13 cellular contexts compared by ENCODE assay signal in genomic region chr2:137967042-137967441, GRCh38. TPM values are rescaled to one million over a fixed set of nuclear protein-coding genes. Genes with fewer than 3 reads are reported as not detected.
"Had no signal": no experiment of that assay in that cellular context is flagged by ENCODE, and none has a peak within 500 bp of the region (broad histone marks: within the 10 kb centered on the region; RNA-seq: fewer than 3 reads in every experiment).

No MANE protein-coding gene starts in this region.

- ATAC-seq: foreskin keratinocyte; heart left ventricle; right cardiac atrium; stimulated activated effector memory CD8-positive, alpha-beta T cell treated with anti-CD3 and anti-CD28 coated beads, Interleukin-12 subunit alpha, Interleukin-12 subunit beta, amount 100 ng/mL, for 72 hours had no signal

- H3K4me3 Mint-ChIP-seq: activated naive CD8-positive, alpha-beta T cell treated with anti-CD3 and anti-CD28 coated beads for 36 hours; stimulated activated effector memory CD8-positive, alpha-beta T cell treated with anti-CD3 and anti-CD28 coated beads, Interleukin-12 subunit alpha, Interleukin-12 subunit beta, amount 100 ng/mL, for 72 hours; T-helper 2 cell treated with Interferon-gamma antibody and Interleukin-4, amounts not matched to agents 5 μg/mL and 100 μg/mL, for 36 hours had no signal

- H3K4me1 Mint-ChIP-seq: activated naive CD8-positive, alpha-beta T cell treated with anti-CD3 and anti-CD28 coated beads for 36 hours; stimulated activated effector memory CD8-positive, alpha-beta T cell treated with anti-CD3 and anti-CD28 coated beads, Interleukin-12 subunit alpha, Interleukin-12 subunit beta, amount 100 ng/mL, for 72 hours had no signal

- H3K9me3 Mint-ChIP-seq: activated naive CD8-positive, alpha-beta T cell treated with anti-CD3 and anti-CD28 coated beads for 36 hours; T-helper 2 cell treated with Interferon-gamma antibody and Interleukin-4, amounts not matched to agents 5 μg/mL and 100 μg/mL, for 36 hours had no signal

- H3K4me1 ChIP-seq: foreskin keratinocyte had no signal

- H3K27me3 ChIP-seq: esophagus squamous epithelium, foreskin keratinocyte, heart left ventricle had no signal

- H3K27ac ChIP-seq: foreskin keratinocyte had no signal

- H3K27ac Mint-ChIP-seq: activated naive CD8-positive, alpha-beta T cell treated with anti-CD3 and anti-CD28 coated beads for 36 hours; stimulated activated effector memory CD8-positive, alpha-beta T cell treated with anti-CD3 and anti-CD28 coated beads, Interleukin-12 subunit alpha, Interleukin-12 subunit beta, amount 100 ng/mL, for 72 hours; T-helper 2 cell treated with Interferon-gamma antibody and Interleukin-4, amounts not matched to agents 5 μg/mL and 100 μg/mL, for 36 hours had no signal

- H3K36me3 Mint-ChIP-seq: activated naive CD8-positive, alpha-beta T cell treated with anti-CD3 and anti-CD28 coated beads for 36 hours; stimulated activated effector memory CD8-positive, alpha-beta T cell treated with anti-CD3 and anti-CD28 coated beads, Interleukin-12 subunit alpha, Interleukin-12 subunit beta, amount 100 ng/mL, for 72 hours had no signal

- H3K9me3 ChIP-seq: esophagus squamous epithelium, heart left ventricle had no signal

- DNase-seq: activated CD4-positive, alpha-beta T cell treated with anti-CD3 and anti-CD28 coated beads, Interleukin-2, amount 50 U/mL, for 48 hours; activated CD4-positive, CD25-positive, alpha-beta regulatory T cell treated with anti-CD3 and anti-CD28 coated beads, Interleukin-2, amount 50 U/mL, for 72 hours; activated gamma-delta T cell; activated naive CD8-positive, alpha-beta T cell treated with anti-CD3 and anti-CD28 coated beads for 36 hours; activated T-cell treated with anti-CD3 and anti-CD28 coated beads, Interleukin-2, amount 50 U/mL, for 48 hours; aorta; esophagus squamous epithelium; foreskin keratinocyte; heart left ventricle; right cardiac atrium; substantia nigra had no signal

RNA-seq across cellular contexts. Expression of gene HNMT, which starts 2.8 kb away (rescaled TPM):
- total RNA-seq: activated naive CD8-positive, alpha-beta T cell treated with anti-CD3 and anti-CD28 coated beads for 36 hours had no signal
